8 cellular contexts compared by ENCODE assay signal in genomic region chr15:33329457-33329856, GRCh38. TPM values are rescaled to one million over a fixed set of nuclear protein-coding genes. Genes with fewer than 3 reads are reported as not detected.
"Had no signal": no experiment of that assay in that cellular context is flagged by ENCODE, and none has a peak within 500 bp of the region (broad histone marks: within the 10 kb centered on the region; RNA-seq: fewer than 3 reads in every experiment).

No MANE protein-coding gene starts in this region.

- DNase-seq: GM23248, GOT3, H7, HFFc6, KG1 had no signal

- H3K9me3 ChIP-seq: HAP-1 had no signal

- H3K36me3 ChIP-seq: HAP-1 had no signal

- H3K27ac ChIP-seq: GM23248, HL-60 had no signal

- H3K9ac ChIP-seq: GM23248 had no signal

- H3K4me3 ChIP-seq: GM23248, HAP-1 had no signal

- H2AFZ ChIP-seq: GM23248 had no signal

- ATAC-seq: HCT116 had no signal

- H3K4me1 ChIP-seq: HAP-1 had no signal

RNA-seq across cellular contexts. Expression of gene RYR3, which starts 18.7 kb away (rescaled TPM):
- total RNA-seq: GM23248, HFFc6 had no signal
